Comparison of ENCODE assay signal across 12 cellular contexts in the genomic region with DNA sequence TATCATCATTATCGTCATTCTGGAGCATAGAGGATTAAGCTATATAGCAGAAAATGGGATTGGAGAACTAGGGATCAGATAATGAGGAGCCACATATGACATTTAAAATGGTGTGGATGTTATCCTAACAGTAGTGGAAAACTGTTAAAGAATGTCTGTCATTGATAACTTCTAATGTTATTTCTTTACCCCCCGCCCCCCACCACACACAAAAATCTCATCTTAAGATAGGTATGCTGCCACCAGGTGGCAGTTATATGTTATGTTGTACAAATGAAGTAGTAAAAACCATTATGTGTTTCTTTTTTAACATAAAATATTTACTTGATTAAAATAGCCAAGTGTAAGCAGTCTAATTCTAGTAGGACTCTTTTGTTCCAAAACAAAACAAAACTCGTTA. TPM values are rescaled to one million over a fixed set of nuclear protein-coding genes. Genes with fewer than 3 reads are reported as not detected.
A peak's percentile ranks its signal among the peaks of the same experiment; 100 is the strongest.
DNase-seq lines count a peak whose midpoint lies in the region; ATAC-seq, FAIRE-seq and TF ChIP-seq lines count a peak whose summit lies in the region.
"Had no signal": no experiment of that assay in that cellular context is flagged by ENCODE, and none has a peak within 500 bp of the region (broad histone marks: within the 10 kb centered on the region; RNA-seq: fewer than 3 reads in every experiment).

No MANE protein-coding gene starts in this region.

- H3K4me3 ChIP-seq in A549, result no peak overlapping the region
- no peak overlapping the region for H3K4me3 ChIP-seq in OCI-LY1 (ENCODE audit: low read depth, low read length, poor library complexity, severe bottlenecking)

- H3K27me3 ChIP-seq in OCI-LY1 (ENCODE audit: insufficient read depth, low read length), result no peaks in the 10 kb centered on the region

- TF ChIP-seq CTCF in A549 (IDR thresholded peaks at IDR 0.05), result peak; percentile 57
- peak; percentile 51 for TF ChIP-seq CTCF in OCI-LY1 (IDR thresholded peaks at IDR 0.05; ENCODE audit: low read length)

- no peak overlapping the region for H2AFZ ChIP-seq in OCI-LY1 (ENCODE audit: low read length)

- TF ChIP-seq POLR2A in A549 (IDR thresholded peaks at IDR 0.05; ENCODE audit: low read length) (no peak), erythroblast (IDR thresholded peaks at IDR 0.05; ENCODE audit: low read length) (no peak)

- 0 out of 2 replicates have a peak, but pooled peaks cover 4% of the 10 kb centered on the region for H3K36me3 ChIP-seq in OCI-LY1 (ENCODE audit: insufficient read depth, low read length)

- DNase-seq in A549 (ENCODE audit: low read depth in 1 of 2, low spot score in 1 of 2) (peak in 1 of 2 experiments; percentile 22), GM03348 (ENCODE audit: low spot score) (peak; percentile 16), erythroblast (lab: John Stamatoyannopoulos, UW) (peak; percentile 35 to 45), GDM1 (lab: John Stamatoyannopoulos, UW) (no peak)
- no peak for DNase-seq in activated naive CD4-positive, alpha-beta T cell treated with Interleukin-2 at 50 U/mL for 16 hours
- DNase-seq: activated CD8-positive, alpha-beta memory T cell treated with anti-CD3 and anti-CD28 coated beads, Interleukin-2, amount 50 U/mL, for 48 hours; immature natural killer cell; NCI-H1105 had no signal

- peaks cover 8% of the 10 kb centered on the region; the same call in 2 of the 3 replicates for H3K4me1 ChIP-seq in A549
- peaks cover 15% of the 10 kb centered on the region for H3K4me1 ChIP-seq in OCI-LY1 (ENCODE audit: insufficient read depth, low read length, severe bottlenecking)

- CTCF ChIA-PET in A549 (lab: Yijun Ruan, JAX), result interaction anchor here (0.8 to 3.0 kb wide), 3 partner anchors 12 to 73 kb away, joined by 3 to 8 read pairs (median 4); partner anchors contain the start of genes AKAP9 and MTERF1

- H3K4me2 ChIP-seq in A549 (no peak overlapping the region), OCI-LY1 (ENCODE audit: low read length) (no peak overlapping the region)

- no peak overlapping the region for H3K27ac ChIP-seq in A549
- no peak overlapping the region for H3K27ac ChIP-seq in OCI-LY1 (ENCODE audit: low read depth, low read length, poor library complexity, severe bottlenecking)

- TF ChIP-seq EP300 in A549 (IDR thresholded peaks at IDR 0.05), result no peak

- H4K20me1 ChIP-seq in OCI-LY1 (ENCODE audit: insufficient read depth, low read length), result no peaks in the 10 kb centered on the region

- 43% methylated on average over 3 of the region's 3 CpGs for WGBS in A549 (ENCODE audit: missing lambda C conversion rate)

- peak in 1 of 2 experiments; percentile 42; a peak in 2 of 6 replicates for ATAC-seq in A549
- no peak for ATAC-seq in GM18861 (IDR thresholded peaks at IDR 0.05; ENCODE audit: unreplicated experiment)
- ATAC-seq in GM19455 (IDR thresholded peaks at IDR 0.05; ENCODE audit: unreplicated experiment), result no peak

- H3F3A ChIP-seq in OCI-LY1 (ENCODE audit: insufficient read depth, low read length), result no peaks in the 10 kb centered on the region

- POLR2A ChIA-PET in A549 (lab: Yijun Ruan, JAX), result no interaction called here

- FAIRE-seq in A549 (lab: Jason Lieb, UNC), result no peak
- FAIRE-seq: GM19239 had no signal

- peak; percentile 33 to 35; a peak in 3 of 5 replicates for TF ChIP-seq RAD21 in A549 (conservative IDR thresholded peaks at IDR 0.05 in 1 of 2, IDR thresholded peaks at IDR 0.05 in 1 of 2)

- H3K9me3 ChIP-seq in A549, result no peaks in the 10 kb centered on the region
- H3K9me3 ChIP-seq in OCI-LY1 (ENCODE audit: low read length), result no peaks in the 10 kb centered on the region

- H3K9ac ChIP-seq in OCI-LY1 (ENCODE audit: low read length), result no peak overlapping the region

- no peaks in the 10 kb centered on the region for H3K9me2 ChIP-seq in OCI-LY1 (ENCODE audit: low read depth, low read length)

- peaks cover 67% of the 10 kb centered on the region for H3K79me2 ChIP-seq in OCI-LY1 (ENCODE audit: insufficient read depth, low read length)

TF ChIP-seq in A549, 52 proteins besides CTCF, POLR2A, EP300 and RAD21:
- TF ChIP-seq, protein P1, sequence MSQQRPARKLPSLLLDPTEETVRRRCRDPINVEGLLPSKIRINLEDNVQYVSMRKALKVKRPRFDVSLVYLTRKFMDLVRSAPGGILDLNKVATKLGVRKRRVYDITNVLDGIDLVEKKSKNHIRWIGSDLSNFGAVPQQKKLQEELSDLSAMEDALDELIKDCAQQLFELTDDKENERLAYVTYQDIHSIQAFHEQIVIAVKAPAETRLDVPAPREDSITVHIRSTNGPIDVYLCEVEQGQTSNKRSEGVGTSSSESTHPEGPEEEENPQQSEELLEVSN (IDR thresholded peaks at IDR 0.05; ENCODE audit: borderline replicate concordance, low read depth), result no peak
- TF ChIP-seq, protein P2, sequence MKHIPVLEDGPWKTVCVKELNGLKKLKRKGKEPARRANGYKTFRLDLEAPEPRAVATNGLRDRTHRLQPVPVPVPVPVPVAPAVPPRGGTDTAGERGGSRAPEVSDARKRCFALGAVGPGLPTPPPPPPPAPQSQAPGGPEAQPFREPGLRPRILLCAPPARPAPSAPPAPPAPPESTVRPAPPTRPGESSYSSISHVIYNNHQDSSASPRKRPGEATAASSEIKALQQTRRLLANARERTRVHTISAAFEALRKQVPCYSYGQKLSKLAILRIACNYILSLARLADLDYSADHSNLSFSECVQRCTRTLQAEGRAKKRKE (CRISPR knock-in tag; IDR thresholded peaks at IDR 0.05; ENCODE audit: low read depth), result no peak
- TF ChIP-seq SMC3 (IDR thresholded peaks at IDR 0.05), result peak; percentile 55
- no peak for TF ChIP-seq KDM5A (IDR thresholded peaks at IDR 0.05)
- TF ChIP-seq CEBPB (IDR thresholded peaks at IDR 0.05), result no peak
- TF ChIP-seq EHF (CRISPR knock-in tag; IDR thresholded peaks at IDR 0.05), result no peak
- TF ChIP-seq KDM1A (IDR thresholded peaks at IDR 0.05; ENCODE audit: low read depth), result no peak
- no peak for TF ChIP-seq RCOR1 (IDR thresholded peaks at IDR 0.05; ENCODE audit: low read depth, low read length)
- no peak for TF ChIP-seq ZSCAN20 (CRISPR knock-in tag; IDR thresholded peaks at IDR 0.05)
TF ChIP-seq in A549: peak in this region for 1.

RNA-seq across cellular contexts. Expression of gene AKAP9, which starts 13.0 kb away (rescaled TPM):
- polyA plus RNA-seq in A549 (2011; rRNA removed) (23.0 and 32.3 TPM in 2 replicates), A549 (2017; fragmentation: RNase III; extraction: RNeasy Plus Mini Kit Qiagen cat#74134 plus additional on column Dnase treatment) (11.7 to 12.8 TPM (median 11.7 TPM) in 3 replicates)
- polyA plus RNA-seq in A549 (2012; cell fraction: cytosol; rRNA removed), result 3.4 and 3.6 TPM in 2 replicates
- polyA plus RNA-seq in A549 (2012; cell fraction: nucleus; rRNA removed), result 7.7 and 11.0 TPM in 2 replicates
- polyA minus RNA-seq in A549 (2011; rRNA and poly(A)+ RNA removed), result 17.8 and 19.5 TPM in 2 replicates

Comparison
In these comparisons a context has a peak if more than half of its experiments do, and no peak if none do; other contexts are left out.
1. DNase-seq: peak in GM03348 (single experiment) and erythroblast (2 of 2); none in activated naive CD4-positive, alpha-beta T cell treated with Interleukin-2 at 50 U/mL for 16 hours (single experiment) and GDM1 (single experiment).